Comparison of ENCODE assay signal across 3 cellular contexts in the genomic region with DNA sequence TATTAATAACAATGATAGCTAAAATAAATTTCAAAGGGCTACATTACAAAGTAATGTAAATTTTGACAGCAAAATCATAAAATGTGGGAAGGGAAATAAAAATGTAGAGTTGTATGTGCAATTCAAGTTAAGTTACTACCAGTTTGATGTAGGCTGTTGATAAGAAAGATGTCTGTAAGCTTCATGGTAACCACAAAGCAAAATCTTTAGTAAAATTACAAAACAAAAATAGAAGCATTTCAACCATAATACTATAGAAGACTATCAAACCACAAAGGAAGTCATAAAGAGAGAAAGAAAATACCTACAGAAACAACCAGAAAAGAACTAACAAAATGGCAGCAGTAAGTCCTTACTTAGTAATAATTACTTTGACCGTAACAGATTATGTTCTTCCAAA.
"Had no signal": no experiment of that assay in that cellular context is flagged by ENCODE, and none has a peak within 500 bp of the region (broad histone marks: within the 10 kb centered on the region; RNA-seq: fewer than 3 reads in every experiment).

No MANE protein-coding gene starts in this region.

- H3K4me3 ChIP-seq: GM12878 had no signal

- ATAC-seq: GM12878 had no signal

- DNase-seq: GDM1, GF-D8 had no signal
